ENCODE assay signal across 8 cellular contexts in genomic region chr16:53061701-53062159, GRCh38. TPM values are rescaled to one million over a fixed set of nuclear protein-coding genes. Genes with fewer than 3 reads are reported as not detected.
DNase-seq lines count a peak whose midpoint lies in the region; ATAC-seq and TF ChIP-seq lines count a peak whose summit lies in the region.

No MANE protein-coding gene starts in this region.

- TF ChIP-seq CTCF in Peyer's patch (IDR thresholded peaks at IDR 0.05) = peak in 2 of 6 experiments; percentile 15

- CTCF ChIA-PET in activated naive CD4-positive, alpha-beta T cell treated with anti-CD3 and anti-CD28 coated beads for 36 hours (lab: Charles Lee) = interaction anchor here (1.0 kb wide), 1 partner anchor 79 kb away, joined by 3 read pairs; no protein-coding TSS in a partner anchor

- H3K4me3 Mint-ChIP-seq in activated naive CD4-positive, alpha-beta T cell treated with anti-CD3 and anti-CD28 coated beads for 36 hours = no peak overlapping the region

- no peaks in the 10 kb centered on the region for H3K36me3 ChIP-seq in Peyer's patch

- no peaks in the 10 kb centered on the region for H3K27me3 Mint-ChIP-seq in activated naive CD4-positive, alpha-beta T cell treated with anti-CD3 and anti-CD28 coated beads for 36 hours (ENCODE audit: low read depth)

- H3K36me3 Mint-ChIP-seq in activated naive CD4-positive, alpha-beta T cell treated with anti-CD3 and anti-CD28 coated beads for 36 hours (ENCODE audit: low read depth) = no peaks in the 10 kb centered on the region

- no peaks in the 10 kb centered on the region for H3K27me3 ChIP-seq in Peyer's patch

- intact Hi-C loops in activated naive CD4-positive, alpha-beta T cell treated with anti-CD3 and anti-CD28 coated beads for 36 hours (cut with micrococcal nuclease) = no loop called here
- intact Hi-C loops in left ventricle myocardium superior (cut with micrococcal nuclease) = no loop called here

- peak; percentile 85 for ATAC-seq in HG02884 (IDR thresholded peaks at IDR 0.05; ENCODE audit: unreplicated experiment)
- peak; percentile 48 for ATAC-seq in left ventricle myocardium superior

- peaks cover 11% of the 10 kb centered on the region for H3K4me1 Mint-ChIP-seq in activated naive CD4-positive, alpha-beta T cell treated with anti-CD3 and anti-CD28 coated beads for 36 hours (ENCODE audit: low read depth)

- no peaks in the 10 kb centered on the region for H3K9me3 ChIP-seq in Peyer's patch

- H3K9me3 Mint-ChIP-seq in activated naive CD4-positive, alpha-beta T cell treated with anti-CD3 and anti-CD28 coated beads for 36 hours = no peaks in the 10 kb centered on the region

- H3K4me1 ChIP-seq in Peyer's patch = peaks cover 0 to 25% (median 6%) of the 10 kb centered on the region in 4 donors

- peak; percentile 66 for DNase-seq in activated naive CD4-positive, alpha-beta T cell treated with anti-CD3 and anti-CD28 coated beads for 36 hours
- no peak for DNase-seq in activated naive CD4-positive, alpha-beta T cell treated with anti-CD3 and anti-CD28 coated beads, Interleukin-2, amount 50 U/mL, for 16 hours
- DNase-seq in Peyer's patch = peak; percentile 72 to 90 (median 86)
- DNase-seq in left ventricle myocardium superior = peak; percentile 46
- DNase-seq in ecto neural progenitor cell (ENCODE audit: low spot score) = no peak
- no peak for DNase-seq in NCI-H2081 (lab: John Stamatoyannopoulos, UW)
- no peak for DNase-seq in NCI-H524 (lab: John Stamatoyannopoulos, UW)

- H3K27ac ChIP-seq in Peyer's patch = peak overlapping the region in 3 of 4 donors; percentile 63 to 69 (median 65)

- no peak overlapping the region for H3K27ac Mint-ChIP-seq in activated naive CD4-positive, alpha-beta T cell treated with anti-CD3 and anti-CD28 coated beads for 36 hours

- no peak overlapping the region for H3K4me3 ChIP-seq in Peyer's patch

- no peak for TF ChIP-seq POLR2A in Peyer's patch (IDR thresholded peaks at IDR 0.05)

RNA-seq across cellular contexts. Expression of gene CHD9, which starts 6.9 kb away (rescaled TPM):
- 1 to 10 TPM; 9.4 to 9.7 TPM for total RNA-seq in activated naive CD4-positive, alpha-beta T cell treated with anti-CD3 and anti-CD28 coated beads for 36 hours
- total RNA-seq in Peyer's patch (100 to 1,000 TPM in 1 of 4 donors, 10 to 100 TPM in 3; 48.4 to 187 (median 79.3) TPM), left ventricle myocardium superior (36.4 TPM)

RNA-seq across cellular contexts. Expression of gene CHD9NB, which starts 9.0 kb away (rescaled TPM):
- total RNA-seq in activated naive CD4-positive, alpha-beta T cell treated with anti-CD3 and anti-CD28 coated beads for 36 hours = under 1 TPM; 0.17 to 0.19 TPM
- total RNA-seq in Peyer's patch (1 to 10 TPM in 3 of 4 donors, not detected in 1; 2.4 to 6.9 (median 3.2) TPM), left ventricle myocardium superior (0.97 TPM)

Comparison
In these comparisons a context has a peak if more than half of its experiments do, and no peak if none do; other contexts are left out.
1. DNase-seq: peak in activated naive CD4-positive, alpha-beta T cell treated with anti-CD3 and anti-CD28 coated beads for 36 hours (single experiment), Peyer's patch (3 of 3) and left ventricle myocardium superior (single experiment); none in activated naive CD4-positive, alpha-beta T cell treated with anti-CD3 and anti-CD28 coated beads, Interleukin-2, amount 50 U/mL, for 16 hours (single experiment), ecto neural progenitor cell (single experiment), NCI-H2081 (0 of 2) and NCI-H524 (0 of 2).